Comparison of ENCODE assay signal across 8 cellular contexts in the genomic region with DNA sequence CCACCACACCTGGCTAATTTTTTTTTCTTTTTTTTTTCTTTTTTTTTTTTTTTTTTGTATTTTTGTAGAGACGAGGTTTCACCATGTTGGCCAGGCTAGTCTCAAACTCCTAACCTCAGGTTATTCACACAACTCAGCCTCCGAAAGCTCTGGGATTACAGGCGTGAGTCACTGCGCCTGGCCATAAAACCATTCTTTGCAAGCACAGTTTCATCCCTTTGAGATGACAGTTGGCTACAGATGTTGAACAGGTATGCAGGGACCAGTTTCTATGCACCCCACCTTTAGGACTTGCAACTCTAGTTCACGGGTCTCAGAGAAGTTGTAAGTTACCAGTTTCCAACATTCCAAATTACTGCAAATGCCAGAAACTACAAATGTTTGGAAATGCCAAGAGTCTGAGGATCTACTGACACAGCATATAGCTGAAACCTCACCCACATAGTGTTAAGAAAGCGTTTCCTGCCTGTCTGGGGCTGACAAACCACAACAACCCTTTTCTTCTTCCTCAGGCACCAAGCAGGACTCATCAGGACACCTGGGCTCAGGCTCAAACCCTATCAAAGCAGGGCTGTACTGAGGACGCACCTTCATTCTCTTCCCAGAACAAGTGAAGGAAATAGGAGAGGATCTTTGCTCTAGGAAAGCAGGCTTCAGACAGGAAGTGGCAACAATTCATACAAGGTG. TPM values are rescaled to one million over a fixed set of nuclear protein-coding genes. Genes with fewer than 3 reads are reported as not detected.
DNase-seq lines count a peak whose midpoint lies in the region; ATAC-seq, FAIRE-seq and TF ChIP-seq lines count a peak whose summit lies in the region.

No MANE protein-coding gene starts in this region.

- no peak overlapping the region for H2BK120ac ChIP-seq in neuronal stem cell (ENCODE audit: low read depth, low read length)

- DNase-seq in SKM-1 (lab: John Stamatoyannopoulos, UW; ENCODE audit: unreplicated experiment) (peak; percentile 46), K562 (ENCODE audit: extremely low read depth in 1 of 4, low spot score in 3 of 4) (peak in 1 of 4 experiments; percentile 10), T1000 (lab: John Stamatoyannopoulos, UW) (no peak), neuronal stem cell (ENCODE audit: low spot score) (no peak), germinal center (ENCODE audit: low spot score) (no peak)

- H3K4ac ChIP-seq in neuronal stem cell (ENCODE audit: low read length) = no peak overlapping the region

- H3K36me3 ChIP-seq in K562 (ENCODE audit: control insufficient read depth, insufficient read depth, low read length) (peaks cover 4% of the 10 kb centered on the region; the same call in 1 of the 3 replicates), neuronal stem cell (replicated peaks in 1 of 2; ENCODE audit: control insufficient read depth in 2 of 2, insufficient read depth in 2 of 2, low read length in 2 of 2) (no peaks in the 10 kb centered on the region)

- H2AK5ac ChIP-seq in neuronal stem cell (ENCODE audit: low read depth, low read length) = no peak overlapping the region

- no peak overlapping the region for H3K14ac ChIP-seq in neuronal stem cell (ENCODE audit: low read length)

- H2AFZ ChIP-seq in K562 (ENCODE audit: low read depth, low read length) (no peak overlapping the region), neuronal stem cell (ENCODE audit: low read length) (no peak overlapping the region)

- no TSS peak for BruUV-seq in K562 (replicated peaks; lab: Mats Ljungman, UMichigan)

- H3K27me3 ChIP-seq in K562 (ENCODE audit: control insufficient read depth in 2 of 2, insufficient read depth in 2 of 2, low read length in 2 of 2) = no peaks in the 10 kb centered on the region
- no peaks in the 10 kb centered on the region for H3K27me3 ChIP-seq in neuronal stem cell (ENCODE audit: control insufficient read depth in 3 of 3, insufficient read depth in 3 of 3, low read depth in 1 of 3, low read length in 3 of 3)

- no peaks in the 10 kb centered on the region for H3K9me1 ChIP-seq in K562 (ENCODE audit: control insufficient read depth, insufficient read depth, low read length)

- H3K9ac ChIP-seq in K562 (ENCODE audit: insufficient read depth in 1 of 2, low read depth in 2 of 2, low read length in 2 of 2) = peak overlapping the region; percentile 2 to 8; a peak in 2 of 4 replicates
- H3K9ac ChIP-seq in neuronal stem cell (ENCODE audit: low read depth, low read length, poor library complexity) = no peak overlapping the region

- H3K4me2 ChIP-seq in K562 (ENCODE audit: insufficient read depth, low read length) (no peak overlapping the region; the same call in 1 of the 2 replicates), neuronal stem cell (ENCODE audit: insufficient read depth, low read length, poor library complexity, severe bottlenecking) (no peak overlapping the region)

- in situ Hi-C loops in K562 (cut with MboI) = no loop called here

- no peak overlapping the region for H2BK5ac ChIP-seq in neuronal stem cell (ENCODE audit: low read length)

- no peak overlapping the region for H3K18ac ChIP-seq in neuronal stem cell (ENCODE audit: low read length)

- FAIRE-seq in K562 (lab: Jason Lieb, UNC) = no peak

- no peak for TF ChIP-seq POLR2A in K562 (conservative IDR thresholded peaks at IDR 0.05)

- no peaks in the 10 kb centered on the region for H4K20me1 ChIP-seq in K562 (replicated peaks; ENCODE audit: control insufficient read depth, insufficient read depth, low read length)

- no peak overlapping the region for H2BK12ac ChIP-seq in neuronal stem cell (ENCODE audit: low read length)

- ATAC-seq in GM19035 (IDR thresholded peaks at IDR 0.05; ENCODE audit: unreplicated experiment) (peak; percentile 72), HG03039 (IDR thresholded peaks at IDR 0.05; ENCODE audit: unreplicated experiment) (peak; percentile 46), K562 (no peak)

- CTCF ChIA-PET in K562 (lab: Yijun Ruan, JAX; ENCODE audit: low intra/inter-chr PET ratio) = no interaction called here

- H3K23ac ChIP-seq in neuronal stem cell (ENCODE audit: low read depth, low read length, poor library complexity) = no peak overlapping the region

- H4K91ac ChIP-seq in neuronal stem cell (ENCODE audit: low read depth, low read length, poor library complexity) = no peak overlapping the region

- intact Hi-C loops in K562 (cut with micrococcal nuclease) = no loop called here

- no peaks in the 10 kb centered on the region for H3K79me1 ChIP-seq in neuronal stem cell (ENCODE audit: low read depth, low read length)

- H2BK15ac ChIP-seq in neuronal stem cell (ENCODE audit: low read length) = no peak overlapping the region

- H3K27ac ChIP-seq in K562 (ENCODE audit: extremely low read depth, low read depth, low read length) = peak overlapping the region; percentile 51
- peak overlapping the region in 12 of 21 experiments; percentile 8 to 94 (median 65) for H3K27ac ChIP-seq in skin epidermis
- H3K27ac ChIP-seq in neuronal stem cell (replicated peaks; ENCODE audit: low read length) = no peak overlapping the region

- no peaks in the 10 kb centered on the region for H3K9me3 ChIP-seq in K562 (replicated peaks; ENCODE audit: control insufficient read depth, insufficient read depth, low read depth, low read length)
- H3K9me3 ChIP-seq in neuronal stem cell (replicated peaks in 1 of 2; ENCODE audit: control insufficient read depth in 2 of 2, insufficient read depth in 1 of 2, low read depth in 1 of 2, low read length in 2 of 2) = no peaks in the 10 kb centered on the region

- no peak for TF ChIP-seq RAD21 in K562 (CRISPR knock-in tag; conservative IDR thresholded peaks at IDR 0.05 in 1 of 2, IDR thresholded peaks at IDR 0.05 in 1 of 2)

- WGBS in K562 (ENCODE audit: insufficient coverage, low coverage, missing lambda C conversion rate) = 71% methylated on average over 6 of the region's 7 CpGs
- WGBS in neuronal stem cell (ENCODE audit: extremely low coverage in 2 of 2, insufficient read length in 2 of 2, insufficient replicate concordance in 1 of 2), 2 donors = no CpG with 5 or more reads among the region's 7 CpGs

- POLR2A ChIA-PET in K562 (lab: Yijun Ruan, JAX) = interaction anchor here (1.1 kb wide), 1 partner anchor 11 kb away, joined by 3 read pairs; no protein-coding TSS in a partner anchor

- no peak overlapping the region for H4K8ac ChIP-seq in neuronal stem cell (ENCODE audit: low read depth, low read length)

- no peak for TF ChIP-seq CTCF in K562 (IDR thresholded peaks at IDR 0.05 in 2 of 3, conservative IDR thresholded peaks at IDR 0.05 in 1 of 3; ENCODE audit: insufficient read depth in 2 of 3, low read depth in 1 of 3, low read length in 3 of 3)

- H3K4me3 ChIP-seq in K562 (no peak overlapping the region), skin epidermis (no peak overlapping the region), neuronal stem cell (ENCODE audit: low read length in 2 of 2) (no peak overlapping the region)

- peaks cover 88% of the 10 kb centered on the region for H3K79me2 ChIP-seq in K562 (ENCODE audit: control insufficient read depth, insufficient read depth, low read length)

- TF ChIP-seq EP300 in K562 (IDR thresholded peaks at IDR 0.05; ENCODE audit: low read length) = no peak

- H3K4me1 ChIP-seq in K562 (replicated peaks in 1 of 2; ENCODE audit: control insufficient read depth in 2 of 2, insufficient read depth in 2 of 2, low read length in 2 of 2) (peaks cover 28 to 82% of the 10 kb centered on the region in 2 experiments), neuronal stem cell (ENCODE audit: control insufficient read depth in 2 of 2, insufficient read depth in 1 of 2, low read depth in 1 of 2, low read length in 2 of 2) (peaks cover 3 to 7% of the 10 kb centered on the region in 2 donors)

TF ChIP-seq in K562, 482 proteins besides CTCF, POLR2A, EP300 and RAD21:
- TF ChIP-seq EWSR1 (IDR thresholded peaks at IDR 0.05; ENCODE audit: borderline replicate concordance, low read depth, partially characterized antibody) = no peak
- TF ChIP-seq ZNF175 (CRISPR knock-in tag; IDR thresholded peaks at IDR 0.05; ENCODE audit: low read depth) = 0 out of 2 replicates have a peak, but pooled peaks have one; percentile 32
- 0 out of 2 replicates have a peak, but pooled peaks have one; percentile 14 for TF ChIP-seq SPI1 (IDR thresholded peaks at IDR 0.05; ENCODE audit: borderline replicate concordance, low read depth, low read length)
- TF ChIP-seq RBM17 (IDR thresholded peaks at IDR 0.05; ENCODE audit: borderline replicate concordance, low read depth, low read length) = no peak
- TF ChIP-seq ZNF316 (IDR thresholded peaks at IDR 0.05) = peak; percentile 38; the same call in 1 of the 2 replicates
- TF ChIP-seq CREBBP (IDR thresholded peaks at IDR 0.05; ENCODE audit: low read depth, low read length) = no peak
- 0 out of 2 replicates have a peak, but pooled peaks have one; percentile 7 for TF ChIP-seq C11orf30 (IDR thresholded peaks at IDR 0.05; ENCODE audit: low read depth)
- TF ChIP-seq MBD2 (IDR thresholded peaks at IDR 0.05; ENCODE audit: borderline replicate concordance, low read depth) = no peak

RNA-seq across cellular contexts. Expression of a gene that starts 22.9 kb away (rescaled TPM):
- 15.1 and 38.1 TPM in 2 replicates for total RNA-seq in K562 (2011; cell fraction: chromatin; rRNA removed; ENCODE audit: low replicate concordance)
- total RNA-seq in K562 (2011; cell fraction: nucleolus; rRNA removed) = 9.8 and 11.2 TPM in 2 replicates
- 14.4 and 21.6 TPM in 2 replicates for total RNA-seq in K562 (2011; cell fraction: nucleoplasm; rRNA removed)
- total RNA-seq in K562 (2014; rRNA removed) = 15.5 and 16.2 TPM in 2 replicates
- total RNA-seq in K562 (2014; rRNA removed; fragmentation: Illumina TruSeq; extraction: Trizol) = 29.7 and 33.9 TPM in 2 replicates
- 21.6 and 24.3 TPM in 2 replicates for total RNA-seq in K562 (2015; rRNA removed; fragmentation: Illumina TruSeq; extraction: Trizol)
- total RNA-seq in K562 (2021) = 18.4 and 21.1 TPM in 2 replicates
- 25.6 and 25.8 TPM in 2 replicates for polyA plus RNA-seq in K562 (2011; rRNA removed)
- polyA plus RNA-seq in K562 (2011; cell fraction: cytosol; rRNA removed) = 4.0 and 10.9 TPM in 2 replicates
- polyA plus RNA-seq in K562 (2011; cell fraction: nucleus; rRNA removed) = 7.1 and 10.8 TPM in 2 replicates
- 14.6 and 19.2 TPM in 2 replicates for polyA plus RNA-seq in K562 (2012)
- polyA plus RNA-seq in K562 (2014; fragmentation: Illumina TruSeq; extraction: Trizol) = 20.2 and 22.0 TPM in 2 replicates
- 10 to 100 TPM; 17.8 to 19.0 TPM for polyA plus RNA-seq in K562 (2014; fragmentation: Nextera tagmentation; extraction: Ambion mirVana)
- polyA plus RNA-seq in K562 (2014; rRNA removed) = 11.8 and 13.3 TPM in 2 replicates
- polyA minus RNA-seq in K562 (2011; rRNA and poly(A)+ RNA removed) = 38.4 and 50.9 TPM in 2 replicates
- polyA minus RNA-seq in K562 (2011; cell fraction: cytosol; rRNA and poly(A)+ RNA removed) = 16.6 and 20.7 TPM in 2 replicates
- 13.2 and 34.0 TPM in 2 replicates for polyA minus RNA-seq in K562 (2011; cell fraction: nucleus; rRNA and poly(A)+ RNA removed)
- 3.1 TPM for polyA plus RNA-seq in neuronal stem cell (2013, experiment 1 of 2)
- polyA plus RNA-seq in neuronal stem cell (2013, experiment 2 of 2) = 3.2 TPM
